Comparison of ENCODE assay signal across 28 cellular contexts in genomic region chrX:84924624-84925023, GRCh38.
"Had no signal": no experiment of that assay in that cellular context is flagged by ENCODE, and none has a peak within 500 bp of the region (broad histone marks: within the 10 kb centered on the region; RNA-seq: fewer than 3 reads in every experiment).

No MANE protein-coding gene starts in this region.

- H3K4me3 Mint-ChIP-seq: stimulated activated effector memory CD8-positive, alpha-beta T cell treated with anti-CD3 and anti-CD28 coated beads, Interleukin-12 subunit alpha, Interleukin-12 subunit beta, amount 100 ng/mL, for 72 hours; stimulated activated memory B cell treated with anti-CD40 and anti-IgM and Interleukin-4, amounts not matched to agents 10 μg/mL and 1 μg/mL and 100 μg/mL, for 72 hours; stimulated activated naive B cell treated with anti-CD40 and anti-IgM and Interleukin-4, amounts not matched to agents 10 μg/mL and 1 μg/mL and 100 μg/mL, for 72 hours; stimulated activated naive CD8-positive, alpha-beta T cell treated with anti-CD3 and anti-CD28 coated beads, Interleukin-15, Interleukin-2, amounts not matched to agents 100 ng/mL and 50 ng/mL, for 24 hours; type B pancreatic cell had no signal

- H3K4me1 Mint-ChIP-seq: stimulated activated effector memory CD8-positive, alpha-beta T cell treated with anti-CD3 and anti-CD28 coated beads, Interleukin-12 subunit alpha, Interleukin-12 subunit beta, amount 100 ng/mL, for 72 hours; stimulated activated memory B cell treated with anti-CD40 and anti-IgM and Interleukin-4, amounts not matched to agents 10 μg/mL and 1 μg/mL and 100 μg/mL, for 72 hours; stimulated activated naive B cell treated with anti-CD40 and anti-IgM and Interleukin-4, amounts not matched to agents 10 μg/mL and 1 μg/mL and 100 μg/mL, for 72 hours had no signal

- DNase-seq: stimulated activated CD4-positive, alpha-beta T cell treated with anti-CD3 and anti-CD28 coated beads, Interleukin-2, amount 100 ng/mL, for 48 hours; stimulated activated CD4-positive, alpha-beta T cell treated with anti-CD3 and anti-CD28 coated beads, Interleukin-4, amount 100 ng/mL, for 1 hour; stimulated activated CD4-positive, alpha-beta T cell treated with anti-CD3 and anti-CD28 coated beads, Interleukin-4, amount 100 ng/mL, for 24 hours; stimulated activated CD4-positive, alpha-beta T cell treated with anti-CD3 and anti-CD28 coated beads, Interleukin-4, amount 100 ng/mL, for 4 hours; stimulated activated CD8-positive, alpha-beta memory T cell treated with anti-CD3 and anti-CD28 coated beads, Interleukin-4, amount 100 ng/mL, for 48 hours; stimulated activated naive B cell treated with anti-CD40 and anti-IgM and Interleukin-4, amounts not matched to agents 10 μg/mL and 1 μg/mL and 100 μg/mL, for 72 hours; stimulated activated naive CD4-positive, alpha-beta T cell; stimulated activated naive CD4-positive, alpha-beta T cell treated with Interleukin-2 at 50 U/mL for 16 hours; stimulated activated naive CD8-positive, alpha-beta T cell treated with anti-CD3 and anti-CD28 coated beads, Interleukin-15, Interleukin-2, amounts not matched to agents 100 U/mL and 50 U/mL, for 24 hours; stomach; substantia nigra; testis; thyroid gland; tibial artery; transverse colon; trophoblast cell; upper lobe of left lung; upper lobe of right lung; uterus had no signal

- H3K27ac ChIP-seq: stomach, suprapubic skin, testis, thoracic aorta, thyroid gland, tibial artery, tibial nerve, transverse colon, upper lobe of left lung, upper lobe of right lung, uterus, vagina had no signal

- H3K4me3 ChIP-seq: stomach, suprapubic skin, testis, thoracic aorta, thyroid gland, tibial artery, tibial nerve, transverse colon, upper lobe of left lung, upper lobe of right lung, uterus, vagina had no signal

- H3K9me3 ChIP-seq: stomach, suprapubic skin, testis, thoracic aorta, thyroid gland, tibial nerve, transverse colon, upper lobe of left lung, upper lobe of right lung, uterus, vagina had no signal

- H3K27me3 Mint-ChIP-seq: stimulated activated memory B cell treated with anti-CD40 and anti-IgM and Interleukin-4, amounts not matched to agents 10 μg/mL and 1 μg/mL and 100 μg/mL, for 72 hours; stimulated activated naive B cell treated with anti-CD40 and anti-IgM and Interleukin-4, amounts not matched to agents 10 μg/mL and 1 μg/mL and 100 μg/mL, for 72 hours; stimulated activated naive CD8-positive, alpha-beta T cell treated with anti-CD3 and anti-CD28 coated beads, Interleukin-15, Interleukin-2, amounts not matched to agents 100 ng/mL and 50 ng/mL, for 24 hours; type B pancreatic cell had no signal

- H3K27me3 ChIP-seq: suprapubic skin, testis, thyroid gland, tibial artery, tibial nerve, transverse colon, upper lobe of left lung, upper lobe of right lung, uterus, vagina had no signal

- H3K27ac Mint-ChIP-seq: stimulated activated effector memory CD8-positive, alpha-beta T cell treated with anti-CD3 and anti-CD28 coated beads, Interleukin-12 subunit alpha, Interleukin-12 subunit beta, amount 100 ng/mL, for 72 hours; stimulated activated memory B cell treated with anti-CD40 and anti-IgM and Interleukin-4, amounts not matched to agents 10 μg/mL and 1 μg/mL and 100 μg/mL, for 72 hours; stimulated activated naive B cell treated with anti-CD40 and anti-IgM and Interleukin-4, amounts not matched to agents 10 μg/mL and 1 μg/mL and 100 μg/mL, for 72 hours; stimulated activated naive CD8-positive, alpha-beta T cell treated with anti-CD3 and anti-CD28 coated beads, Interleukin-15, Interleukin-2, amounts not matched to agents 100 ng/mL and 50 ng/mL, for 24 hours; type B pancreatic cell had no signal

- ATAC-seq: stimulated activated effector memory CD8-positive, alpha-beta T cell treated with anti-CD3 and anti-CD28 coated beads, Interleukin-12 subunit alpha, Interleukin-12 subunit beta, amount 100 ng/mL, for 72 hours; stimulated activated memory B cell treated with anti-CD40 and anti-IgM and Interleukin-4, amounts not matched to agents 10 μg/mL and 1 μg/mL and 100 μg/mL, for 72 hours; stimulated activated naive B cell treated with anti-CD40 and anti-IgM and Interleukin-4, amounts not matched to agents 10 μg/mL and 1 μg/mL and 100 μg/mL, for 72 hours; stimulated activated naive CD8-positive, alpha-beta T cell treated with anti-CD3 and anti-CD28 coated beads, Interleukin-15, Interleukin-2, amounts not matched to agents 100 U/mL and 50 U/mL, for 24 hours; upper lobe of right lung had no signal

- FAIRE-seq: urothelium cell line had no signal

- H3K9me3 Mint-ChIP-seq: stimulated activated effector memory CD8-positive, alpha-beta T cell treated with anti-CD3 and anti-CD28 coated beads, Interleukin-12 subunit alpha, Interleukin-12 subunit beta, amount 100 ng/mL, for 72 hours; stimulated activated naive CD8-positive, alpha-beta T cell treated with anti-CD3 and anti-CD28 coated beads, Interleukin-15, Interleukin-2, amounts not matched to agents 100 ng/mL and 50 ng/mL, for 24 hours; type B pancreatic cell had no signal

- H3K4me1 ChIP-seq: stomach, suprapubic skin, testis, thyroid gland, tibial artery, tibial nerve, transverse colon, upper lobe of left lung, upper lobe of right lung, uterus, vagina had no signal

- H3K36me3 ChIP-seq: stomach, suprapubic skin, thoracic aorta, thyroid gland, tibial artery, tibial nerve, transverse colon, upper lobe of left lung, upper lobe of right lung, uterus, vagina had no signal

- H3K36me3 Mint-ChIP-seq: stimulated activated effector memory CD8-positive, alpha-beta T cell treated with anti-CD3 and anti-CD28 coated beads, Interleukin-12 subunit alpha, Interleukin-12 subunit beta, amount 100 ng/mL, for 72 hours; stimulated activated memory B cell treated with anti-CD40 and anti-IgM and Interleukin-4, amounts not matched to agents 10 μg/mL and 1 μg/mL and 100 μg/mL, for 72 hours; stimulated activated naive B cell treated with anti-CD40 and anti-IgM and Interleukin-4, amounts not matched to agents 10 μg/mL and 1 μg/mL and 100 μg/mL, for 72 hours; type B pancreatic cell had no signal
